In the genomic region with DNA sequence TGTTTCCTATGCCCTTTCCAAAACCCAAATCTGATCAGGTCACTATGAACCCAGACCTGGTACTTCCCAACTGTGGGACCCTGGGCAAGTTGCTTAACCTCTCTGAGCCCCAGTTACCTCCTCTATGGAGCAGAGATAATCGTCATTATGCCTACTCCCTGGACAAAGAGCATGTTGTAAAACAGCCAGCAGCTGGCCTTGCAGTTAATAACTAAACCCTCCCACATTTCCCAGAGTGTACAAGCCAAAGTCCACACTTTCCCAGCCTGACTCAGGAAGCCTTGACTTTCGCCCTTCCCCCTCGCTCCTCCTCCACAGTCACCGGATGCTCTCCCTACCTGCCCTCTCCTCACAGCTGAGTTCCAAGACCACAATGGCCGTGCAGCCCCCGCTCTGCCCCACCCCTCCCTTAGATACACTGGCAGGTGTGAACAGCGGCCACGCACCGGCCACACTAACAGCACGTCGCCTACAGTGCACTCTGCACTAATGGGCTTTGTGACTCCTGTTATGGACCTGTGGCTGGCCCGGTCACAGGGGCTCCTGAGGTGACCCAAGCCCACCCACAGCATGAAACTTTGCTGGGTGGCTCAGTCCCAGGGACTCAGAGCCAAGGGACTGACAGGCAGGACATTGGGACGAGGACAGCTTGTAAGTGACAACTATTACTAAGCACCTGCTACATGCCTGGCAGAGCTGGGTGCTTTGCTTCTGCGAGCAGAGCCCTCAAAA, we compare ENCODE assay signal across 8 cellular contexts. TPM values are rescaled to one million over a fixed set of nuclear protein-coding genes. Genes with fewer than 3 reads are reported as not detected.
A peak's percentile ranks its signal among the peaks of the same experiment; 100 is the strongest.
DNase-seq lines count a peak whose midpoint lies in the region; ATAC-seq and TF ChIP-seq lines count a peak whose summit lies in the region.

No MANE protein-coding gene starts in this region.

- DNase-seq in AG09309 (ENCODE audit: low read depth) = peak; percentile 51
- DNase-seq in MG63 = peak; percentile 66
- DNase-seq in dermis microvascular lymphatic vessel endothelial cell (ENCODE audit: low read depth in 2 of 2) = peak; percentile 88 to 95
- peak; percentile 92 for DNase-seq in mucosa of gallbladder (ENCODE audit: low spot score)
- no peak for DNase-seq in ecto neural progenitor cell (ENCODE audit: low spot score)

- peaks cover 4% of the 10 kb centered on the region; the same call in 1 of the 2 replicates for H3K9me3 ChIP-seq in MG63

- H3K4me3 ChIP-seq in AG09309 (ENCODE audit: control insufficient read depth, low read depth, low read length) (no peak overlapping the region), MG63 (no peak overlapping the region)

- H3K36me3 ChIP-seq in MG63 = peaks cover 36% of the 10 kb centered on the region

- ATAC-seq in GM21786 (IDR thresholded peaks at IDR 0.05; ENCODE audit: unreplicated experiment) (no peak), HG03196 (IDR thresholded peaks at IDR 0.05; ENCODE audit: unreplicated experiment) (no peak), GM21825 (IDR thresholded peaks at IDR 0.05; ENCODE audit: unreplicated experiment) (no peak)

- H3K27me3 ChIP-seq in MG63 = no peaks in the 10 kb centered on the region

- no peak for TF ChIP-seq CTCF in AG09309 (IDR thresholded peaks at IDR 0.05; ENCODE audit: control insufficient read depth, insufficient read depth, low read depth, low read length, missing control alignments)

RNA-seq across cellular contexts. Expression of a gene that starts 15.6 kb away (rescaled TPM):
- total RNA-seq in MG63 (2014; rRNA removed; shearing (Covaris generic); ENCODE audit: low replicate concordance) = 0.27 and 0.66 TPM in 2 replicates
- total RNA-seq in dermis microvascular lymphatic vessel endothelial cell (97.7 and 197 TPM in 2 replicates), mucosa of gallbladder (24.2 TPM)

RNA-seq across cellular contexts. Expression of a gene that starts 17.4 kb away (rescaled TPM):
- 17.1 and 18.9 TPM in 2 replicates for total RNA-seq in MG63 (2014; rRNA removed; shearing (Covaris generic); ENCODE audit: low replicate concordance)
- total RNA-seq in dermis microvascular lymphatic vessel endothelial cell = 47.9 and 55.6 TPM in 2 replicates
- total RNA-seq in mucosa of gallbladder = 62.8 TPM

RNA-seq across cellular contexts. Expression of a gene that starts 58.5 kb away (rescaled TPM):
- 31.6 and 38.5 TPM in 2 replicates for total RNA-seq in MG63 (2014; rRNA removed; shearing (Covaris generic); ENCODE audit: low replicate concordance)
- total RNA-seq in dermis microvascular lymphatic vessel endothelial cell = 6.8 and 14.8 TPM in 2 replicates
- total RNA-seq in mucosa of gallbladder = 186 TPM

Comparison
In these comparisons a context has a peak if more than half of its experiments do, and no peak if none do; other contexts are left out.
1. RNA of a gene that starts 15.6 kb away (total RNA-seq): 97.7 to 197 TPM in dermis microvascular lymphatic vessel endothelial cell and 24.2 TPM in mucosa of gallbladder (single experiment); 0.27 to 0.66 TPM in MG63; every median in the first group is over 10 times any median in the second.